8 cellular contexts compared by ENCODE assay signal in the genomic region with DNA sequence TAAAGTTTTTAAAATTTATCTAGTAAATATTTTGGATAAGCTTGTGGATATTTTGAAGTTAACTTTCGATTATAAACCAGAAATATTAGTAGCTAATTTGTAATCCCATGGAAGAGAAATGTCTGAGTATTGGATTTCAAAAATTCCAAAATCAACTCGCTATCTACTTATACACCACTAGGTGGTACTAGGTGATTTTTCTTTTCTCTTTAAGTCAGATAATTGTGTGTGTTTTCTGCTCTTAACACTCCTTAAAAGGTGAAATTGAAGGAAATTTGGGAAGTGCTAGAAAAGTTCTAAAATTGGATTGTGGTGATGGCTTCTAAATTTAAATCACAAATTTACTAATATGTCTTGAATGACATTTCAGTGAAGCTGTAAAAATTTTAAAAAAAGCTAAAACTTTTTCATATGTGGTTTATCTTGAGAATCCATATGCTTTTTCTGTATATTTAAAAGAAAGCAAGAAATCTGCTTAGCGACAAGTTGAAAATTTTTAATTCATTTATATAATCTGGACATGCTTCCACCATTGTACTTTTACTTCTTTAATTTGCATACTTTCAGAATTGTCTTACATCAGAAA.
DNase-seq lines count a peak whose midpoint lies in the region; ATAC-seq and TF ChIP-seq lines count a peak whose summit lies in the region.

No MANE protein-coding gene starts in this region.

- TF ChIP-seq CTCF in A673 (conservative IDR thresholded peaks at IDR 0.05; ENCODE audit: low read depth, low read length) = peak; percentile 65
- TF ChIP-seq CTCF in GM12873 (IDR thresholded peaks at IDR 0.05; ENCODE audit: insufficient read depth, low read depth, low read length, missing control alignments) = peak; percentile 54

- DNase-seq in A673 (ENCODE audit: low spot score) = peak; percentile 46
- DNase-seq in NCI-H2081 treated with DMSO at 0.1 percent for 48 hours (lab: John Stamatoyannopoulos, UW) = peak; percentile 0
- peak; percentile 16 for DNase-seq in central memory CD4-positive, alpha-beta T cell
- DNase-seq in myocyte (ENCODE audit: low read depth) = peak; percentile 41
- no peak for DNase-seq in stimulated activated naive CD4-positive, alpha-beta T cell treated with Interleukin-2 at 50 U/mL for 16 hours (lab: John Stamatoyannopoulos, UW)
- DNase-seq in stimulated activated CD4-positive, alpha-beta T cell treated with anti-CD3 and anti-CD28 coated beads, Interleukin-4, amount 100 ng/mL, for 4 hours = no peak

- ATAC-seq in GM21526 (IDR thresholded peaks at IDR 0.05; ENCODE audit: low FRiP score, unreplicated experiment) = no peak

- CTCF ChIA-PET in A673 (lab: Charles Lee) = interaction anchor here (1.6 kb wide), 1 partner anchor 114 kb away, joined by 6 read pairs; no protein-coding TSS in a partner anchor

- intact Hi-C loops in A673 (cut with micrococcal nuclease; ENCODE audit: unreplicated experiment) = loop anchor here (1.0 to 2.0 kb wide), 2 partner anchors 114 to 207 kb away; a partner anchor contains a TSS

- no peak overlapping the region for H3K4me3 ChIP-seq in A673 (ENCODE audit: low read depth, low read length, poor library complexity, severe bottlenecking)

- no peak overlapping the region for H3K27ac ChIP-seq in A673 (ENCODE audit: low read depth, low read length, poor library complexity, severe bottlenecking)

- no peaks in the 10 kb centered on the region for H3K27me3 ChIP-seq in A673 (replicated peaks; ENCODE audit: insufficient read depth, low read depth, low read length, poor library complexity)

- no peaks in the 10 kb centered on the region for H3K36me3 ChIP-seq in A673 (ENCODE audit: insufficient read depth, low read length, poor library complexity, severe bottlenecking)

- no TSS peak for BruUV-seq in A673 (replicated peaks; lab: Mats Ljungman, UMichigan)

- no peaks in the 10 kb centered on the region for H3K9me3 ChIP-seq in A673 (ENCODE audit: low read depth, low read length, poor library complexity, severe bottlenecking)

- no peaks in the 10 kb centered on the region for H3K4me1 ChIP-seq in A673 (ENCODE audit: insufficient read depth, low read length, poor library complexity, severe bottlenecking)

- POLR2A ChIA-PET in A673 (lab: Charles Lee; ENCODE audit: low non-redundant PET) = no interaction called here

Comparison
In these comparisons a context has a peak if more than half of its experiments do, and no peak if none do; other contexts are left out.
1. DNase-seq: peak in A673 (single experiment), NCI-H2081 treated with DMSO at 0.1 percent for 48 hours (single experiment), central memory CD4-positive, alpha-beta T cell (single experiment) and myocyte (single experiment); none in stimulated activated naive CD4-positive, alpha-beta T cell treated with Interleukin-2 at 50 U/mL for 16 hours (single experiment) and stimulated activated CD4-positive, alpha-beta T cell treated with anti-CD3 and anti-CD28 coated beads, Interleukin-4, amount 100 ng/mL, for 4 hours (0 of 2).